1 cellular context compared by ENCODE assay signal in genomic region chr14:21098134-21098891, GRCh38.
TF ChIP-seq lines count a peak whose summit lies in the region.

Gene ZNF219 (minus strand): TSS chr14:21098655. CDS start chr14:21093591, 5,064 bp downstream.

TF ChIP-seq in HepG2, 621 proteins besides CTCF, POLR2A, EP300 and RAD21 (continued from another document and continues in another):
- TF ChIP-seq, protein P1, sequence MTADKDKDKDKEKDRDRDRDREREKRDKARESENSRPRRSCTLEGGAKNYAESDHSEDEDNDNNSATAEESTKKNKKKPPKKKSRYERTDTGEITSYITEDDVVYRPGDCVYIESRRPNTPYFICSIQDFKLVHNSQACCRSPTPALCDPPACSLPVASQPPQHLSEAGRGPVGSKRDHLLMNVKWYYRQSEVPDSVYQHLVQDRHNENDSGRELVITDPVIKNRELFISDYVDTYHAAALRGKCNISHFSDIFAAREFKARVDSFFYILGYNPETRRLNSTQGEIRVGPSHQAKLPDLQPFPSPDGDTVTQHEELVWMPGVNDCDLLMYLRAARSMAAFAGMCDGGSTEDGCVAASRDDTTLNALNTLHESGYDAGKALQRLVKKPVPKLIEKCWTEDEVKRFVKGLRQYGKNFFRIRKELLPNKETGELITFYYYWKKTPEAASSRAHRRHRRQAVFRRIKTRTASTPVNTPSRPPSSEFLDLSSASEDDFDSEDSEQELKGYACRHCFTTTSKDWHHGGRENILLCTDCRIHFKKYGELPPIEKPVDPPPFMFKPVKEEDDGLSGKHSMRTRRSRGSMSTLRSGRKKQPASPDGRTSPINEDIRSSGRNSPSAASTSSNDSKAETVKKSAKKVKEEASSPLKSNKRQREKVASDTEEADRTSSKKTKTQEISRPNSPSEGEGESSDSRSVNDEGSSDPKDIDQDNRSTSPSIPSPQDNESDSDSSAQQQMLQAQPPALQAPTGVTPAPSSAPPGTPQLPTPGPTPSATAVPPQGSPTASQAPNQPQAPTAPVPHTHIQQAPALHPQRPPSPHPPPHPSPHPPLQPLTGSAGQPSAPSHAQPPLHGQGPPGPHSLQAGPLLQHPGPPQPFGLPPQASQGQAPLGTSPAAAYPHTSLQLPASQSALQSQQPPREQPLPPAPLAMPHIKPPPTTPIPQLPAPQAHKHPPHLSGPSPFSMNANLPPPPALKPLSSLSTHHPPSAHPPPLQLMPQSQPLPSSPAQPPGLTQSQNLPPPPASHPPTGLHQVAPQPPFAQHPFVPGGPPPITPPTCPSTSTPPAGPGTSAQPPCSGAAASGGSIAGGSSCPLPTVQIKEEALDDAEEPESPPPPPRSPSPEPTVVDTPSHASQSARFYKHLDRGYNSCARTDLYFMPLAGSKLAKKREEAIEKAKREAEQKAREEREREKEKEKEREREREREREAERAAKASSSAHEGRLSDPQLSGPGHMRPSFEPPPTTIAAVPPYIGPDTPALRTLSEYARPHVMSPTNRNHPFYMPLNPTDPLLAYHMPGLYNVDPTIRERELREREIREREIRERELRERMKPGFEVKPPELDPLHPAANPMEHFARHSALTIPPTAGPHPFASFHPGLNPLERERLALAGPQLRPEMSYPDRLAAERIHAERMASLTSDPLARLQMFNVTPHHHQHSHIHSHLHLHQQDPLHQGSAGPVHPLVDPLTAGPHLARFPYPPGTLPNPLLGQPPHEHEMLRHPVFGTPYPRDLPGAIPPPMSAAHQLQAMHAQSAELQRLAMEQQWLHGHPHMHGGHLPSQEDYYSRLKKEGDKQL (CRISPR knock-in tag; IDR thresholded peaks at IDR 0.05; ENCODE audit: low read depth): no peak
- TF ChIP-seq CHD4 (IDR thresholded peaks at IDR 0.05; ENCODE audit: borderline replicate concordance, low read length): no peak
- 0 out of 2 replicates have a peak, but pooled peaks have one; percentile 13 for TF ChIP-seq SALL1 (CRISPR knock-in tag; IDR thresholded peaks at IDR 0.05)
- TF ChIP-seq ZMYM4 (CRISPR knock-in tag; IDR thresholded peaks at IDR 0.05): peak; percentile 10; the same call in 1 of the 2 replicates
- no peak for TF ChIP-seq ELK4 (CRISPR knock-in tag; IDR thresholded peaks at IDR 0.05; ENCODE audit: borderline replicate concordance)
- TF ChIP-seq, protein P2, sequence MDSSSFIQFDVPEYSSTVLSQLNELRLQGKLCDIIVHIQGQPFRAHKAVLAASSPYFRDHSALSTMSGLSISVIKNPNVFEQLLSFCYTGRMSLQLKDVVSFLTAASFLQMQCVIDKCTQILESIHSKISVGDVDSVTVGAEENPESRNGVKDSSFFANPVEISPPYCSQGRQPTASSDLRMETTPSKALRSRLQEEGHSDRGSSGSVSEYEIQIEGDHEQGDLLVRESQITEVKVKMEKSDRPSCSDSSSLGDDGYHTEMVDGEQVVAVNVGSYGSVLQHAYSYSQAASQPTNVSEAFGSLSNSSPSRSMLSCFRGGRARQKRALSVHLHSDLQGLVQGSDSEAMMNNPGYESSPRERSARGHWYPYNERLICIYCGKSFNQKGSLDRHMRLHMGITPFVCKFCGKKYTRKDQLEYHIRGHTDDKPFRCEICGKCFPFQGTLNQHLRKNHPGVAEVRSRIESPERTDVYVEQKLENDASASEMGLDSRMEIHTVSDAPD (CRISPR knock-in tag; IDR thresholded peaks at IDR 0.05): no peak
- no peak for TF ChIP-seq SYNCRIP (IDR thresholded peaks at IDR 0.05; ENCODE audit: insufficient read depth, low read depth, low read length)
- TF ChIP-seq ZNF496 (CRISPR knock-in tag; IDR thresholded peaks at IDR 0.05; ENCODE audit: insufficient replicate concordance): no peak
- TF ChIP-seq ZNF337 (CRISPR knock-in tag; IDR thresholded peaks at IDR 0.05; ENCODE audit: borderline replicate concordance, low read depth): no peak
- TF ChIP-seq HNRNPL (IDR thresholded peaks at IDR 0.05; ENCODE audit: low read depth, low read length): no peak
- no peak for TF ChIP-seq ATM (IDR thresholded peaks at IDR 0.05; ENCODE audit: borderline replicate concordance)
- TF ChIP-seq, protein P3, sequence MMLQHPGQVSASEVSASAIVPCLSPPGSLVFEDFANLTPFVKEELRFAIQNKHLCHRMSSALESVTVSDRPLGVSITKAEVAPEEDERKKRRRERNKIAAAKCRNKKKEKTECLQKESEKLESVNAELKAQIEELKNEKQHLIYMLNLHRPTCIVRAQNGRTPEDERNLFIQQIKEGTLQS (CRISPR knock-in tag; IDR thresholded peaks at IDR 0.05): no peak
- peak; percentile 25; the same call in 1 of the 2 replicates for TF ChIP-seq FOSL2 (CRISPR knock-in tag; IDR thresholded peaks at IDR 0.05)
- TF ChIP-seq NFYC (CRISPR knock-in tag; IDR thresholded peaks at IDR 0.05): no peak
- TF ChIP-seq ZNF670 (CRISPR knock-in tag; IDR thresholded peaks at IDR 0.05; ENCODE audit: borderline replicate concordance): no peak
- TF ChIP-seq HHEX (CRISPR knock-in tag; IDR thresholded peaks at IDR 0.05): no peak
- TF ChIP-seq RBAK (CRISPR knock-in tag; IDR thresholded peaks at IDR 0.05): no peak
- peak; percentile 81 for TF ChIP-seq ZNF746 (CRISPR knock-in tag; IDR thresholded peaks at IDR 0.05)
- no peak for TF ChIP-seq ZNF552 (CRISPR knock-in tag; IDR thresholded peaks at IDR 0.05; ENCODE audit: borderline replicate concordance)
- peak; percentile 26; the same call in 1 of the 2 replicates for TF ChIP-seq ZNF792 (CRISPR knock-in tag; IDR thresholded peaks at IDR 0.05)
- no peak for TF ChIP-seq SRY (CRISPR knock-in tag; IDR thresholded peaks at IDR 0.05)
- TF ChIP-seq KDM4B (CRISPR knock-in tag; IDR thresholded peaks at IDR 0.05): no peak
- 0 out of 2 replicates have a peak, but pooled peaks have one; percentile 59 for TF ChIP-seq ZBTB10 (CRISPR knock-in tag; IDR thresholded peaks at IDR 0.05; ENCODE audit: borderline replicate concordance)
- peak; percentile 39; the same call in 1 of the 2 replicates for TF ChIP-seq ELF1 (CRISPR knock-in tag; IDR thresholded peaks at IDR 0.05)
- TF ChIP-seq, protein P4, sequence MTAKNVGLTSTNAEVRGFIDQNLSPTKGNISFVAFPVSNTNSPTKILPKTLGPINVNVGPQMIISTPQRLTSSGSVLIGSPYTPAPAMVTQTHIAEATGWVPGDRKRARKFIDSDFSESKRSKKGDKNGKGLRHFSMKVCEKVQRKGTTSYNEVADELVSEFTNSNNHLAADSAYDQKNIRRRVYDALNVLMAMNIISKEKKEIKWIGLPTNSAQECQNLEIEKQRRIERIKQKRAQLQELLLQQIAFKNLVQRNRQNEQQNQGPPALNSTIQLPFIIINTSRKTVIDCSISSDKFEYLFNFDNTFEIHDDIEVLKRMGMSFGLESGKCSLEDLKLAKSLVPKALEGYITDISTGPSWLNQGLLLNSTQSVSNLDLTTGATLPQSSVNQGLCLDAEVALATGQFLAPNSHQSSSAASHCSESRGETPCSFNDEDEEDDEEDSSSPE (CRISPR knock-in tag; IDR thresholded peaks at IDR 0.05): 0 out of 2 replicates have a peak, but pooled peaks have one; percentile 22
- TF ChIP-seq GATAD2A (CRISPR knock-in tag; IDR thresholded peaks at IDR 0.05): peak; percentile 23; the same call in 1 of the 2 replicates
- no peak for TF ChIP-seq CEBPG (CRISPR knock-in tag; IDR thresholded peaks at IDR 0.05)
- no peak for TF ChIP-seq ZSCAN31 (CRISPR knock-in tag; IDR thresholded peaks at IDR 0.05; ENCODE audit: low read depth)
- no peak for TF ChIP-seq ZFYVE20 (CRISPR knock-in tag; IDR thresholded peaks at IDR 0.05; ENCODE audit: borderline replicate concordance, low read depth)
- no peak for TF ChIP-seq ZNF747 (CRISPR knock-in tag; IDR thresholded peaks at IDR 0.05; ENCODE audit: borderline replicate concordance)
- TF ChIP-seq ZNF160 (CRISPR knock-in tag; IDR thresholded peaks at IDR 0.05): no peak
- no peak for TF ChIP-seq MIER3 (CRISPR knock-in tag; IDR thresholded peaks at IDR 0.05; ENCODE audit: borderline replicate concordance)
- TF ChIP-seq KLF6 (CRISPR knock-in tag; IDR thresholded peaks at IDR 0.05): 0 out of 2 replicates have a peak, but pooled peaks have one; percentile 42
- TF ChIP-seq, protein P5, sequence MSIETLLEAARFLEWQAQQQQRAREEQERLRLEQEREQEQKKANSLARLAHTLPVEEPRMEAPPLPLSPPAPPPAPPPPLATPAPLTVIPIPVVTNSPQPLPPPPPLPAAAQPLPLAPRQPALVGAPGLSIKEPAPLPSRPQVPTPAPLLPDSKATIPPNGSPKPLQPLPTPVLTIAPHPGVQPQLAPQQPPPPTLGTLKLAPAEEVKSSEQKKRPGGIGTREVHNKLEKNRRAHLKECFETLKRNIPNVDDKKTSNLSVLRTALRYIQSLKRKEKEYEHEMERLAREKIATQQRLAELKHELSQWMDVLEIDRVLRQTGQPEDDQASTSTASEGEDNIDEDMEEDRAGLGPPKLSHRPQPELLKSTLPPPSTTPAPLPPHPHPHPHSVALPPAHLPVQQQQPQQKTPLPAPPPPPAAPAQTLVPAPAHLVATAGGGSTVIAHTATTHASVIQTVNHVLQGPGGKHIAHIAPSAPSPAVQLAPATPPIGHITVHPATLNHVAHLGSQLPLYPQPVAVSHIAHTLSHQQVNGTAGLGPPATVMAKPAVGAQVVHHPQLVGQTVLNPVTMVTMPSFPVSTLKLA (IDR thresholded peaks at IDR 0.05): no peak
- TF ChIP-seq, protein P6, sequence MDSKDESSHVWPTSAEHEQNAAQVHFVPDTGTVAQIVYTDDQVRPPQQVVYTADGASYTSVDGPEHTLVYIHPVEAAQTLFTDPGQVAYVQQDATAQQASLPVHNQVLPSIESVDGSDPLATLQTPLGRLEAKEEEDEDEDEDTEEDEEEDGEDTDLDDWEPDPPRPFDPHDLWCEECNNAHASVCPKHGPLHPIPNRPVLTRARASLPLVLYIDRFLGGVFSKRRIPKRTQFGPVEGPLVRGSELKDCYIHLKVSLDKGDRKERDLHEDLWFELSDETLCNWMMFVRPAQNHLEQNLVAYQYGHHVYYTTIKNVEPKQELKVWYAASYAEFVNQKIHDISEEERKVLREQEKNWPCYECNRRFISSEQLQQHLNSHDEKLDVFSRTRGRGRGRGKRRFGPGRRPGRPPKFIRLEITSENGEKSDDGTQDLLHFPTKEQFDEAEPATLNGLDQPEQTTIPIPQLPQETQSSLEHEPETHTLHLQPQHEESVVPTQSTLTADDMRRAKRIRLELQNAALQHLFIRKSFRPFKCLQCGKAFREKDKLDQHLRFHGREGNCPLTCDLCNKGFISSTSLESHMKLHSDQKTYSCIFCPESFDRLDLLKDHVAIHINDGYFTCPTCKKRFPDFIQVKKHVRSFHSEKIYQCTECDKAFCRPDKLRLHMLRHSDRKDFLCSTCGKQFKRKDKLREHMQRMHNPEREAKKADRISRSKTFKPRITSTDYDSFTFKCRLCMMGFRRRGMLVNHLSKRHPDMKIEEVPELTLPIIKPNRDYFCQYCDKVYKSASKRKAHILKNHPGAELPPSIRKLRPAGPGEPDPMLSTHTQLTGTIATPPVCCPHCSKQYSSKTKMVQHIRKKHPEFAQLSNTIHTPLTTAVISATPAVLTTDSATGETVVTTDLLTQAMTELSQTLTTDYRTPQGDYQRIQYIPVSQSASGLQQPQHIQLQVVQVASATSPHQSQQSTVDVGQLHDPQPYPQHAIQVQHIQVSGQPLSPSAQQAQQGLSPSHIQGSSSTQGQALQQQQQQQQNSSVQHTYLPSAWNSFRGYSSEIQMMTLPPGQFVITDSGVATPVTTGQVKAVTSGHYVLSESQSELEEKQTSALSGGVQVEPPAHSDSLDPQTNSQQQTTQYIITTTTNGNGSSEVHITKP (CRISPR knock-in tag; IDR thresholded peaks at IDR 0.05; ENCODE audit: low read depth): peak; percentile 34; the same call in 1 of the 2 replicates
- TF ChIP-seq HOXA3 (CRISPR knock-in tag; IDR thresholded peaks at IDR 0.05): peak; percentile 48; the same call in 1 of the 2 replicates
- TF ChIP-seq DNMT3B (CRISPR knock-in tag; conservative IDR thresholded peaks at IDR 0.05): no peak
- no peak for TF ChIP-seq CSRNP2 (CRISPR knock-in tag; conservative IDR thresholded peaks at IDR 0.05; ENCODE audit: low read depth)
